11 cellular contexts compared by ENCODE assay signal in the genomic region with DNA sequence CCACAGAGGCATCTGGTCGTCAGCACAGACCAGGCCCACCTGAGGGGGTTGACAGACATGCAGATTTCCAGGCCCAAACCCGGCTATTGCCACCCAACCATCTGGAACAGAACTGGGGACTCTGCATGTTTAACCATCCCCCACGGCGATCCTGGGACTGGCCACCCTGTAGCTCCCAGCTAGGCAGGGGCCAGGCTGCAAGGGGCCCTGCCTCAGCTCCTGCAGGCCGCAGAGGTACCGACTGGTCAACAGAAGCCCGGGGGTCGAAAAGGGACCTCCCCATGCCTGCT.
DNase-seq lines count a peak whose midpoint lies in the region; ATAC-seq and TF ChIP-seq lines count a peak whose summit lies in the region.
"Had no signal": no experiment of that assay in that cellular context is flagged by ENCODE, and none has a peak within 500 bp of the region (broad histone marks: within the 10 kb centered on the region; RNA-seq: fewer than 3 reads in every experiment).

No MANE protein-coding gene starts in this region.

- DNase-seq in NCI-H345 treated with DMSO at 0.1 percent for 48 hours (lab: John Stamatoyannopoulos, UW; ENCODE audit: unreplicated experiment) (peak; percentile 68), NCI-H345 (lab: John Stamatoyannopoulos, UW) (no peak), endodermal cell (no peak), nephron progenitor cell (no peak), tibial nerve (ENCODE audit: low spot score in 2 of 2) (no peak)
- no peak for DNase-seq in activated naive CD4-positive, alpha-beta T cell treated with anti-CD3 and anti-CD28 coated beads, Interleukin-2, amount 50 U/mL, for 16 hours
- DNase-seq: GOT3; stimulated activated naive CD4-positive, alpha-beta T cell treated with Interleukin-2 at 50 U/mL for 16 hours had no signal

- no peak for TF ChIP-seq POLR2A in tibial nerve (IDR thresholded peaks at IDR 0.05)

- peak overlapping the region; percentile 60 for H3K27ac ChIP-seq in endodermal cell (ENCODE audit: low read depth, low read length)
- peak overlapping the region; percentile 73 to 88 (median 79) for H3K27ac ChIP-seq in tibial nerve
- H3K27ac ChIP-seq: KMS-11 had no signal

- 51 to 63% methylated on average over 3 to 8 of the region's 8 CpGs for WGBS in endodermal cell (ENCODE audit: insufficient coverage in 1 of 2, insufficient read length in 1 of 2), 2 experiments
- 13 to 20% methylated on average over 2 to 8 of the region's 8 CpGs for WGBS in tibial nerve, 2 donors

- TF ChIP-seq EP300 in tibial nerve (IDR thresholded peaks at IDR 0.05): no peak

- H3K27me3 Mint-ChIP-seq in endodermal cell (ENCODE audit: insufficient read depth) (peaks cover 27% of the 10 kb centered on the region), nephron progenitor cell (ENCODE audit: low read depth, poor library complexity) (peaks cover 22% of the 10 kb centered on the region)

- no peaks in the 10 kb centered on the region for H3K36me3 ChIP-seq in endodermal cell (ENCODE audit: control insufficient read depth, insufficient read depth, low read length)
- H3K36me3 ChIP-seq in tibial nerve: no peaks in the 10 kb centered on the region

- H3K27me3 ChIP-seq in endodermal cell (ENCODE audit: control insufficient read depth, insufficient read depth, low read length, poor library complexity, severe bottlenecking): peaks cover 28% of the 10 kb centered on the region
- H3K27me3 ChIP-seq in tibial nerve: no peaks in the 10 kb centered on the region

- TF ChIP-seq CTCF in endodermal cell (conservative IDR thresholded peaks at IDR 0.05) (no peak), nephron progenitor cell (IDR thresholded peaks at IDR 0.05) (no peak), tibial nerve (IDR thresholded peaks at IDR 0.05) (peak in 1 of 5 experiments; percentile 10)

- no peak overlapping the region for H3K9ac ChIP-seq in endodermal cell (ENCODE audit: extremely low read depth, low read length, poor library complexity, severe bottlenecking)
- H3K9ac ChIP-seq: KMS-11 had no signal

- H3K4me3 ChIP-seq in endodermal cell (ENCODE audit: low read length) (no peak overlapping the region), tibial nerve (peak overlapping the region in 1 of 4 donors; percentile 24)

- H3K27ac Mint-ChIP-seq in endodermal cell (no peak overlapping the region), nephron progenitor cell (no peak overlapping the region)

- ATAC-seq in GM19397 (IDR thresholded peaks at IDR 0.05; ENCODE audit: unreplicated experiment) (no peak), GM19455 (IDR thresholded peaks at IDR 0.05; ENCODE audit: unreplicated experiment) (no peak)

- H3K9me3 ChIP-seq in endodermal cell (ENCODE audit: control insufficient read depth, low read length): peaks cover 15% of the 10 kb centered on the region
- H3K9me3 ChIP-seq in tibial nerve: peaks cover 0 to 14% (median 0%) of the 10 kb centered on the region in 4 donors

- H3K4me3 Mint-ChIP-seq in endodermal cell: no peak overlapping the region
- H3K4me3 Mint-ChIP-seq in nephron progenitor cell: peak overlapping the region; percentile 40

- H3K4me1 Mint-ChIP-seq in endodermal cell (peaks cover 2% of the 10 kb centered on the region), nephron progenitor cell (peaks cover 38% of the 10 kb centered on the region)

- H3K4me1 ChIP-seq in endodermal cell (ENCODE audit: control insufficient read depth, insufficient read depth, low read length) (no peaks in the 10 kb centered on the region), tibial nerve (peaks cover 0 to 56% (median 21%) of the 10 kb centered on the region in 4 donors)

- no peaks in the 10 kb centered on the region for H3K36me3 Mint-ChIP-seq in endodermal cell (ENCODE audit: low read depth)
- H3K36me3 Mint-ChIP-seq in nephron progenitor cell (ENCODE audit: low read depth): peaks cover 14% of the 10 kb centered on the region

- H3K9me3 Mint-ChIP-seq in endodermal cell (peaks cover 27% of the 10 kb centered on the region), nephron progenitor cell (peaks cover 40% of the 10 kb centered on the region)
